ENCODE assay signal across 1 cellular context in the genomic region with DNA sequence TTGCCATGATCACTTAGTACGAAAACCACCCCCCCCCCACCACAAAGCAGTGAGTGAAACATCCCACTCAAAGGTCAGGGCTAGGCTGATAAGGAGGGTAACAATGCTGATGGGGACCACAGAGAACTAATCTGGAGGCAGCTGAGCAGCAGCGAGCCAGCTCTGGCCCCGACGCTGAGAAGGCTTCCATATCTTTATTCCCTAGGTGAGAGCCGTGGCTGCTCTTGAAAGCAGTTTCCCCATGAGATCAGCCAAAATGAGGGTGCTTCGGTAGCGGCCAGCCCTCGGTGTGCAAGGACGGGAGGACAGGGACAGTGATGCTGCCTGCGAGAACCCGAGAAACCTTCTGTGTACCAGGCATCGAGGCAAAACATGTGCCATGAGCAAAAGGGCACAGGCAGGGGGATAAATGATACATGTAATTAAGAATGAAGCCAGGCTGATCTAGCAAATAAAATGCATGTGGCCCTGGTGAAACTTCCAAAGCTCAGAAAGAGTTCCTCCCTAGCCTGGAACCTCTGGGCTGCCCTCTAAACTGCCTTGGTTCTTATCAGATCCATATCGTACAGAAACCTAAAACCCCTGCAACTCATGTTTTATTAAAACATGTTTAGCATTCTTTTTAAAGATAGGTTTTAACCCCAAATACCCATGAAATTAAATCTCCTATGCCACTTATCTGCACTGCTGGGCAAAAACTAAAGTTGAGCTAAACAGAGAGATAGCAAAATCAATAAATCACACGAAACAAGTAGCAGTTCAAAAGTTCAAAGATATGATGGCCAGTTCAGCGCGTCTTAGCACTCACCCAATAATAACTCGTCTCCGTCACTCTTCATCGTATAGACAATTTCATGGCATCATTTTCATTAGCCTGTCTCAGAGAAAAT.
TF ChIP-seq lines count a peak whose summit lies in the region.

No MANE protein-coding gene starts in this region.

TF ChIP-seq in HepG2, 621 proteins besides CTCF, POLR2A, EP300 and RAD21 (continued from another document):
- TF ChIP-seq HNRNPK (IDR thresholded peaks at IDR 0.05; ENCODE audit: low read depth, low read length, poor library complexity, severe bottlenecking) (no peak), MBNL3 (CRISPR knock-in tag; conservative IDR thresholded peaks at IDR 0.05) (no peak), BCL6 (CRISPR knock-in tag; IDR thresholded peaks at IDR 0.05) (peak; percentile 69; the same call in 1 of the 2 replicates), MTA1 (CRISPR knock-in tag; IDR thresholded peaks at IDR 0.05; ENCODE audit: borderline replicate concordance) (peak; percentile 53; the same call in 1 of the 2 replicates), HMG20A (CRISPR knock-in tag; IDR thresholded peaks at IDR 0.05; ENCODE audit: borderline replicate concordance) (no peak; the same call in none of the 2 replicates), KLF9 (CRISPR knock-in tag; IDR thresholded peaks at IDR 0.05; ENCODE audit: low read depth) (no peak), MXD4 (CRISPR knock-in tag; IDR thresholded peaks at IDR 0.05) (no peak), ZNF383 (CRISPR knock-in tag; IDR thresholded peaks at IDR 0.05; ENCODE audit: borderline replicate concordance) (no peak), SOX6 (IDR thresholded peaks at IDR 0.05) (no peak), SOX6 (CRISPR knock-in tag; IDR thresholded peaks at IDR 0.05) (peak; percentile 78), ZNF136 (CRISPR knock-in tag; IDR thresholded peaks at IDR 0.05; ENCODE audit: low read depth) (no peak), RARG (CRISPR knock-in tag; IDR thresholded peaks at IDR 0.05; ENCODE audit: low read depth) (no peak), NR2F2 (IDR thresholded peaks at IDR 0.05; ENCODE audit: borderline replicate concordance, low read depth) (peak; percentile 64; the same call in 1 of the 2 replicates), PAWR (CRISPR knock-in tag; IDR thresholded peaks at IDR 0.05; ENCODE audit: borderline replicate concordance) (no peak), RXRB (CRISPR knock-in tag; IDR thresholded peaks at IDR 0.05; ENCODE audit: borderline replicate concordance) (peak; percentile 47; the same call in 1 of the 2 replicates), NFKB2 (CRISPR knock-in tag; IDR thresholded peaks at IDR 0.05; ENCODE audit: borderline replicate concordance) (no peak; the same call in 1 of the 2 replicates), SALL2 (CRISPR knock-in tag; IDR thresholded peaks at IDR 0.05) (no peak), ZNF557 (CRISPR knock-in tag; IDR thresholded peaks at IDR 0.05) (no peak), ZNF251 (CRISPR knock-in tag; IDR thresholded peaks at IDR 0.05) (no peak), TP53 (CRISPR knock-in tag; conservative IDR thresholded peaks at IDR 0.05) (no peak), HOXD1 (CRISPR knock-in tag; IDR thresholded peaks at IDR 0.05) (no peak), RFX5 (IDR thresholded peaks at IDR 0.05; ENCODE audit: low read depth, low read length) (no peak), AHR (CRISPR knock-in tag; IDR thresholded peaks at IDR 0.05) (no peak), AKAP8 (CRISPR knock-in tag; IDR thresholded peaks at IDR 0.05) (no peak), ZBTB1 (CRISPR knock-in tag; IDR thresholded peaks at IDR 0.05; ENCODE audit: borderline replicate concordance) (no peak), MBD4 (IDR thresholded peaks at IDR 0.05; ENCODE audit: borderline replicate concordance, low read length) (0 out of 2 replicates have a peak, but pooled peaks have one; percentile 50)
- TF ChIP-seq, protein P1, sequence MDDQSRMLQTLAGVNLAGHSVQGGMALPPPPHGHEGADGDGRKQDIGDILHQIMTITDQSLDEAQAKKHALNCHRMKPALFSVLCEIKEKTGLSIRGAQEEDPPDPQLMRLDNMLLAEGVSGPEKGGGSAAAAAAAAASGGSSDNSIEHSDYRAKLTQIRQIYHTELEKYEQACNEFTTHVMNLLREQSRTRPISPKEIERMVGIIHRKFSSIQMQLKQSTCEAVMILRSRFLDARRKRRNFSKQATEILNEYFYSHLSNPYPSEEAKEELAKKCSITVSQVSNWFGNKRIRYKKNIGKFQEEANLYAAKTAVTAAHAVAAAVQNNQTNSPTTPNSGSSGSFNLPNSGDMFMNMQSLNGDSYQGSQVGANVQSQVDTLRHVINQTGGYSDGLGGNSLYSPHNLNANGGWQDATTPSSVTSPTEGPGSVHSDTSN (CRISPR knock-in tag; IDR thresholded peaks at IDR 0.05; ENCODE audit: borderline replicate concordance) = no peak
- TF ChIP-seq, protein P2, sequence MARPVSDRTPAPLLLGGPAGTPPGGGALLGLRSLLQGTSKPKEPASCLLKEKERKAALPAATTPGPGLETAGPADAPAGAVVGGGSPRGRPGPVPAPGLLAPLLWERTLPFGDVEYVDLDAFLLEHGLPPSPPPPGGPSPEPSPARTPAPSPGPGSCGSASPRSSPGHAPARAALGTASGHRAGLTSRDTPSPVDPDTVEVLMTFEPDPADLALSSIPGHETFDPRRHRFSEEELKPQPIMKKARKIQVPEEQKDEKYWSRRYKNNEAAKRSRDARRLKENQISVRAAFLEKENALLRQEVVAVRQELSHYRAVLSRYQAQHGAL (CRISPR knock-in tag; IDR thresholded peaks at IDR 0.05; ENCODE audit: not compliant biosample characterization) = no peak
- TF ChIP-seq, protein P3, sequence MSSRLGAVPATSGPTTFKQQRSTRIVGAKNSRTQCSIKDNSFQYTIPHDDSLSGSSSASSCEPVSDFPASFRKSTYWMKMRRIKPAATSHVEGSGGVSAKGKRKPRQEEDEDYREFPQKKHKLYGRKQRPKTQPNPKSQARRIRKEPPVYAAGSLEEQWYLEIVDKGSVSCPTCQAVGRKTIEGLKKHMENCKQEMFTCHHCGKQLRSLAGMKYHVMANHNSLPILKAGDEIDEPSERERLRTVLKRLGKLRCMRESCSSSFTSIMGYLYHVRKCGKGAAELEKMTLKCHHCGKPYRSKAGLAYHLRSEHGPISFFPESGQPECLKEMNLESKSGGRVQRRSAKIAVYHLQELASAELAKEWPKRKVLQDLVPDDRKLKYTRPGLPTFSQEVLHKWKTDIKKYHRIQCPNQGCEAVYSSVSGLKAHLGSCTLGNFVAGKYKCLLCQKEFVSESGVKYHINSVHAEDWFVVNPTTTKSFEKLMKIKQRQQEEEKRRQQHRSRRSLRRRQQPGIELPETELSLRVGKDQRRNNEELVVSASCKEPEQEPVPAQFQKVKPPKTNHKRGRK (CRISPR knock-in tag; IDR thresholded peaks at IDR 0.05) = no peak
- TF ChIP-seq, protein P4, sequence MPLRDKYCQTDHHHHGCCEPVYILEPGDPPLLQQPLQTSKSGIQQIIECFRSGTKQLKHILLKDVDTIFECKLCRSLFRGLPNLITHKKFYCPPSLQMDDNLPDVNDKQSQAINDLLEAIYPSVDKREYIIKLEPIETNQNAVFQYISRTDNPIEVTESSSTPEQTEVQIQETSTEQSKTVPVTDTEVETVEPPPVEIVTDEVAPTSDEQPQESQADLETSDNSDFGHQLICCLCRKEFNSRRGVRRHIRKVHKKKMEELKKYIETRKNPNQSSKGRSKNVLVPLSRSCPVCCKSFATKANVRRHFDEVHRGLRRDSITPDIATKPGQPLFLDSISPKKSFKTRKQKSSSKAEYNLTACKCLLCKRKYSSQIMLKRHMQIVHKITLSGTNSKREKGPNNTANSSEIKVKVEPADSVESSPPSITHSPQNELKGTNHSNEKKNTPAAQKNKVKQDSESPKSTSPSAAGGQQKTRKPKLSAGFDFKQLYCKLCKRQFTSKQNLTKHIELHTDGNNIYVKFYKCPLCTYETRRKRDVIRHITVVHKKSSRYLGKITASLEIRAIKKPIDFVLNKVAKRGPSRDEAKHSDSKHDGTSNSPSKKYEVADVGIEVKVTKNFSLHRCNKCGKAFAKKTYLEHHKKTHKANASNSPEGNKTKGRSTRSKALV (CRISPR knock-in tag; IDR thresholded peaks at IDR 0.05) = no peak
- TF ChIP-seq, protein P5, sequence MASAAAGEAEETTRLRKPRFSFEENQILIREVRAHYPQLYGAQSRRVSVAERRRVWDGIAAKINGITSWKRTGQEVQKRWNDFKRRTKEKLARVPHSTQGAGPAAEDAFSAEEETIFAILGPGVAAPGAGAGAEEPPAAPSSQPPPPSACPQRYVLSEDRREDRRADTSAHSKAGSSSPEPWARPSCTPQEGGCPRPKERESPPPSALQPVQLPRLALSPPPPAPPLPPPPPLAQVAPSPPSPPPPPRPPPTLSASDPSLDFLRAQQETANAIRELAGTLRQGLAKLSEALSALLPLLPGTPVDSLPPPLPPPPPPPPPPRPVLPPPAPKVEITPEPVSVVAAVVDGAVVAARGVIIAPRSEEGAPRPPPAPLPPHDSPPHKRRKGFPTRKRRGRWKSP (CRISPR knock-in tag; IDR thresholded peaks at IDR 0.05) = no peak
- TF ChIP-seq, protein P6, sequence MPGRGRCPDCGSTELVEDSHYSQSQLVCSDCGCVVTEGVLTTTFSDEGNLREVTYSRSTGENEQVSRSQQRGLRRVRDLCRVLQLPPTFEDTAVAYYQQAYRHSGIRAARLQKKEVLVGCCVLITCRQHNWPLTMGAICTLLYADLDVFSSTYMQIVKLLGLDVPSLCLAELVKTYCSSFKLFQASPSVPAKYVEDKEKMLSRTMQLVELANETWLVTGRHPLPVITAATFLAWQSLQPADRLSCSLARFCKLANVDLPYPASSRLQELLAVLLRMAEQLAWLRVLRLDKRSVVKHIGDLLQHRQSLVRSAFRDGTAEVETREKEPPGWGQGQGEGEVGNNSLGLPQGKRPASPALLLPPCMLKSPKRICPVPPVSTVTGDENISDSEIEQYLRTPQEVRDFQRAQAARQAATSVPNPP (CRISPR knock-in tag; IDR thresholded peaks at IDR 0.05) = no peak
- TF ChIP-seq, protein P7, sequence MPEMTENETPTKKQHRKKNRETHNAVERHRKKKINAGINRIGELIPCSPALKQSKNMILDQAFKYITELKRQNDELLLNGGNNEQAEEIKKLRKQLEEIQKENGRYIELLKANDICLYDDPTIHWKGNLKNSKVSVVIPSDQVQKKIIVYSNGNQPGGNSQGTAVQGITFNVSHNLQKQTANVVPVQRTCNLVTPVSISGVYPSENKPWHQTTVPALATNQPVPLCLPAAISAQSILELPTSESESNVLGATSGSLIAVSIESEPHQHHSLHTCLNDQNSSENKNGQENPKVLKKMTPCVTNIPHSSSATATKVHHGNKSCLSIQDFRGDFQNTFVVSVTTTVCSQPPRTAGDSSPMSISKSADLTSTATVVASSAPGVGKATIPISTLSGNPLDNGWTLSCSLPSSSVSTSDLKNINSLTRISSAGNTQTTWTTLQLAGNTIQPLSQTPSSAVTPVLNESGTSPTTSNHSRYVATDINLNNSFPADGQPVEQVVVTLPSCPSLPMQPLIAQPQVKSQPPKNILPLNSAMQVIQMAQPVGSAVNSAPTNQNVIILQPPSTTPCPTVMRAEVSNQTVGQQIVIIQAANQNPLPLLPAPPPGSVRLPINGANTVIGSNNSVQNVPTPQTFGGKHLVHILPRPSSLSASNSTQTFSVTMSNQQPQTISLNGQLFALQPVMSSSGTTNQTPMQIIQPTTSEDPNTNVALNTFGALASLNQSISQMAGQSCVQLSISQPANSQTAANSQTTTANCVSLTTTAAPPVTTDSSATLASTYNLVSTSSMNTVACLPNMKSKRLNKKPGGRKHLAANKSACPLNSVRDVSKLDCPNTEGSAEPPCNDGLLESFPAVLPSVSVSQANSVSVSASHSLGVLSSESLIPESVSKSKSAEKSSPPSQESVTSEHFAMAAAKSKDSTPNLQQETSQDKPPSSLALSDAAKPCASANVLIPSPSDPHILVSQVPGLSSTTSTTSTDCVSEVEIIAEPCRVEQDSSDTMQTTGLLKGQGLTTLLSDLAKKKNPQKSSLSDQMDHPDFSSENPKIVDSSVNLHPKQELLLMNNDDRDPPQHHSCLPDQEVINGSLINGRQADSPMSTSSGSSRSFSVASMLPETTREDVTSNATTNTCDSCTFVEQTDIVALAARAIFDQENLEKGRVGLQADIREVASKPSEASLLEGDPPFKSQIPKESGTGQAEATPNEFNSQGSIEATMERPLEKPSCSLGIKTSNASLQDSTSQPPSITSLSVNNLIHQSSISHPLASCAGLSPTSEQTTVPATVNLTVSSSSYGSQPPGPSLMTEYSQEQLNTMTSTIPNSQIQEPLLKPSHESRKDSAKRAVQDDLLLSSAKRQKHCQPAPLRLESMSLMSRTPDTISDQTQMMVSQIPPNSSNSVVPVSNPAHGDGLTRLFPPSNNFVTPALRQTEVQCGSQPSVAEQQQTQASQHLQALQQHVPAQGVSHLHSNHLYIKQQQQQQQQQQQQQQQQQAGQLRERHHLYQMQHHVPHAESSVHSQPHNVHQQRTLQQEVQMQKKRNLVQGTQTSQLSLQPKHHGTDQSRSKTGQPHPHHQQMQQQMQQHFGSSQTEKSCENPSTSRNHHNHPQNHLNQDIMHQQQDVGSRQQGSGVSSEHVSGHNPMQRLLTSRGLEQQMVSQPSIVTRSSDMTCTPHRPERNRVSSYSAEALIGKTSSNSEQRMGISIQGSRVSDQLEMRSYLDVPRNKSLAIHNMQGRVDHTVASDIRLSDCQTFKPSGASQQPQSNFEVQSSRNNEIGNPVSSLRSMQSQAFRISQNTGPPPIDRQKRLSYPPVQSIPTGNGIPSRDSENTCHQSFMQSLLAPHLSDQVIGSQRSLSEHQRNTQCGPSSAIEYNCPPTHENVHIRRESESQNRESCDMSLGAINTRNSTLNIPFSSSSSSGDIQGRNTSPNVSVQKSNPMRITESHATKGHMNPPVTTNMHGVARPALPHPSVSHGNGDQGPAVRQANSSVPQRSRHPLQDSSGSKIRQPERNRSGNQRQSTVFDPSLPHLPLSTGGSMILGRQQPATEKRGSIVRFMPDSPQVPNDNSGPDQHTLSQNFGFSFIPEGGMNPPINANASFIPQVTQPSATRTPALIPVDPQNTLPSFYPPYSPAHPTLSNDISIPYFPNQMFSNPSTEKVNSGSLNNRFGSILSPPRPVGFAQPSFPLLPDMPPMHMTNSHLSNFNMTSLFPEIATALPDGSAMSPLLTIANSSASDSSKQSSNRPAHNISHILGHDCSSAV (CRISPR knock-in tag; IDR thresholded peaks at IDR 0.05; ENCODE audit: borderline replicate concordance) = no peak
